Comparison of ENCODE assay signal across 9 cellular contexts in genomic region chr1:68600049-68600661, GRCh38.
A peak's percentile ranks its signal among the peaks of the same experiment; 100 is the strongest.
DNase-seq lines count a peak whose midpoint lies in the region; ATAC-seq and TF ChIP-seq lines count a peak whose summit lies in the region.
"Had no signal": no experiment of that assay in that cellular context is flagged by ENCODE, and none has a peak within 500 bp of the region (broad histone marks: within the 10 kb centered on the region; RNA-seq: fewer than 3 reads in every experiment).

No MANE protein-coding gene starts in this region.

- intact Hi-C loops in adrenal gland (cut with DNase I) (no loop called here), right lobe of liver (cut with DNase I) (no loop called here)

- H3K9me3 ChIP-seq in adrenal gland (replicated peaks in 1 of 3): no peaks in the 10 kb centered on the region
- H3K9me3 ChIP-seq in right lobe of liver: no peaks in the 10 kb centered on the region

- H3K27me3 ChIP-seq in adrenal gland: no peaks in the 10 kb centered on the region
- no peaks in the 10 kb centered on the region for H3K27me3 ChIP-seq in right lobe of liver

- 35 to 53% (median 44%) methylated on average over 5 of the region's 5 CpGs for WGBS in adrenal gland, 4 donors
- 20% methylated on average over 5 of the region's 5 CpGs for WGBS in right lobe of liver (ENCODE audit: insufficient coverage, low coverage, low lambda C conversion rate, missing lambda C conversion rate)

- no peaks in the 10 kb centered on the region for H3K36me3 ChIP-seq in adrenal gland (replicated peaks in 1 of 2)
- H3K36me3 ChIP-seq in right lobe of liver: no peaks in the 10 kb centered on the region
- H3K36me3 ChIP-seq: HAP-1 had no signal

- ATAC-seq in HG02798 (IDR thresholded peaks at IDR 0.05; ENCODE audit: poor library complexity, unreplicated experiment): peak; percentile 47
- peak; percentile 45 to 68 (median 60) for ATAC-seq in right lobe of liver
- ATAC-seq in HG02763 (IDR thresholded peaks at IDR 0.05; ENCODE audit: unreplicated experiment): no peak
- no peak for ATAC-seq in HG02623 (IDR thresholded peaks at IDR 0.05; ENCODE audit: unreplicated experiment)
- no peak for ATAC-seq in GM21619 (IDR thresholded peaks at IDR 0.05; ENCODE audit: unreplicated experiment)

- H3K4me3 ChIP-seq in adrenal gland (no peak overlapping the region), right lobe of liver (no peak overlapping the region)
- H3K4me3 ChIP-seq: HAP-1 had no signal

- peak; percentile 15 for DNase-seq in COR-L47 (lab: John Stamatoyannopoulos, UW)
- peak in 1 of 7 donors; percentile 18 for DNase-seq in adrenal gland
- DNase-seq in right lobe of liver: no peak
- no peak for DNase-seq in T-helper 1 cell

- TF ChIP-seq CTCF in adrenal gland (IDR thresholded peaks at IDR 0.05) (peak; percentile 19 to 51 (median 44)), right lobe of liver (IDR thresholded peaks at IDR 0.05) (peak; percentile 28 to 65 (median 59))

- H3K27ac ChIP-seq in adrenal gland (no peak overlapping the region), right lobe of liver (no peak overlapping the region)

- H3K4me1 ChIP-seq in adrenal gland (replicated peaks in 1 of 2) (no peaks in the 10 kb centered on the region), right lobe of liver (peaks cover 0 to 3% (median 0%) of the 10 kb centered on the region in 4 donors)
- H3K4me1 ChIP-seq: HAP-1 had no signal

- TF ChIP-seq POLR2A in adrenal gland (IDR thresholded peaks at IDR 0.05) (no peak), right lobe of liver (IDR thresholded peaks at IDR 0.05) (no peak)

Comparison
In these comparisons a context has a peak if more than half of its experiments do, and no peak if none do; other contexts are left out.
1. ATAC-seq: peak in HG02798 (single experiment) and right lobe of liver (4 of 4); none in HG02763 (single experiment), HG02623 (single experiment) and GM21619 (single experiment).